Comparison of ENCODE assay signal across 26 cellular contexts in genomic region chr20:49580818-49581174, GRCh38. TPM values are rescaled to one million over a fixed set of nuclear protein-coding genes. Genes with fewer than 3 reads are reported as not detected.
DNase-seq lines count a peak whose midpoint lies in the region; ATAC-seq and TF ChIP-seq lines count a peak whose summit lies in the region.
"Had no signal": no experiment of that assay in that cellular context is flagged by ENCODE, and none has a peak within 500 bp of the region (broad histone marks: within the 10 kb centered on the region; RNA-seq: fewer than 3 reads in every experiment).

No MANE protein-coding gene starts in this region.

- H3K4me1 Mint-ChIP-seq in HFFc6 (ENCODE audit: low read depth): peaks cover 52% of the 10 kb centered on the region
- H3K4me1 Mint-ChIP-seq: memory B cell had no signal

- H3K4me3 Mint-ChIP-seq in HFFc6: no peak overlapping the region; the same call in 1 of the 2 replicates
- H3K4me3 Mint-ChIP-seq: activated CD8-positive, alpha-beta T cell treated with anti-CD3 and anti-CD28 coated beads, Interleukin-2, amount 10 ng/mL, durations not matched to agents 7 days and 5 days; activated T-cell treated with anti-CD3 and anti-CD28 coated beads, Interleukin-2, amount 50 U/mL, for 24 hours; central memory CD8-positive, alpha-beta T cell; memory B cell; naive thymus-derived CD8-positive, alpha-beta T cell had no signal

- peak overlapping the region; percentile 100 for H3K27ac ChIP-seq in SJCRH30
- peak overlapping the region; percentile 49 to 85 (median 77) for H3K27ac ChIP-seq in gastroesophageal sphincter
- peak overlapping the region; percentile 71 to 83 (median 76) for H3K27ac ChIP-seq in sigmoid colon
- H3K27ac ChIP-seq: epithelial cell of prostate, RWPE1 had no signal

- WGBS in gastroesophageal sphincter (ENCODE audit: low coverage in 1 of 2), 2 donors: 0 to 40% methylated on average over 1 of the region's 1 CpG
- WGBS in sigmoid colon, 2 donors: 24 to 50% methylated on average over 1 of the region's 1 CpG

- TF ChIP-seq CTCF in HFFc6 (IDR thresholded peaks at IDR 0.05) (no peak), gastroesophageal sphincter (IDR thresholded peaks at IDR 0.05) (no peak), sigmoid colon (IDR thresholded peaks at IDR 0.05) (no peak)

- H3K4me1 ChIP-seq in SJCRH30 (peaks cover 67% of the 10 kb centered on the region), gastroesophageal sphincter (peaks cover 0 to 65% (median 26%) of the 10 kb centered on the region in 3 donors), sigmoid colon (peaks cover 0 to 56% (median 45%) of the 10 kb centered on the region in 4 donors)
- H3K4me1 ChIP-seq: gastrocnemius medialis had no signal

- peaks cover 17% of the 10 kb centered on the region for H3K36me3 Mint-ChIP-seq in HFFc6 (ENCODE audit: low read depth)
- H3K36me3 Mint-ChIP-seq: memory B cell had no signal

- H3K9me3 Mint-ChIP-seq in HFFc6: peaks cover 15% of the 10 kb centered on the region

- intact Hi-C loops in sigmoid colon (cut with DNase I): no loop called here

- DNase-seq in HFFc6: no peak
- no peak for DNase-seq in SJCRH30
- no peak for DNase-seq in sigmoid colon
- DNase-seq in COLO668 (lab: John Stamatoyannopoulos, UW; ENCODE audit: unreplicated experiment): no peak
- DNase-seq in NCI-H1694 (lab: John Stamatoyannopoulos, UW): no peak
- no peak for DNase-seq in erythroblast (lab: John Stamatoyannopoulos, UW)
- no peak for DNase-seq in activated CD4-positive, alpha-beta T cell treated with anti-CD3 and anti-CD28 coated beads for 4 hours
- DNase-seq: activated CD8-positive, alpha-beta T cell treated with anti-CD3 and anti-CD28 coated beads, Interleukin-2, amount 10 ng/mL, durations not matched to agents 7 days and 5 days; activated naive CD4-positive, alpha-beta T cell; activated T-cell treated with anti-CD3 and anti-CD28 coated beads, Interleukin-2, amount 50 U/mL, for 24 hours; DMS53; gastrocnemius medialis; KBM-7; kidney glomerular epithelial cell; naive thymus-derived CD8-positive, alpha-beta T cell; NCI-H1436; NCI-H524; pancreas; T1000; testis had no signal

- peak overlapping the region; percentile 24; the same call in 1 of the 2 replicates for H3K27ac Mint-ChIP-seq in HFFc6
- H3K27ac Mint-ChIP-seq: activated T-cell treated with anti-CD3 and anti-CD28 coated beads, Interleukin-2, amount 50 U/mL, for 24 hours; memory B cell; naive thymus-derived CD8-positive, alpha-beta T cell had no signal

- H3K27me3 ChIP-seq in SJCRH30 (no peaks in the 10 kb centered on the region), gastroesophageal sphincter (no peaks in the 10 kb centered on the region), sigmoid colon (no peaks in the 10 kb centered on the region)
- H3K27me3 ChIP-seq: gastrocnemius medialis, pancreas, testis had no signal

- peak overlapping the region; percentile 23; the same call in 1 of the 2 replicates for H3K4me3 ChIP-seq in SJCRH30
- H3K4me3 ChIP-seq in gastroesophageal sphincter: no peak overlapping the region
- no peak overlapping the region for H3K4me3 ChIP-seq in sigmoid colon
- H3K4me3 ChIP-seq: gastrocnemius medialis, GM12878, pancreas, testis had no signal

- H3K27me3 Mint-ChIP-seq in HFFc6 (ENCODE audit: insufficient read depth): peaks cover 36% of the 10 kb centered on the region

- TF ChIP-seq EP300 in gastroesophageal sphincter (IDR thresholded peaks at IDR 0.05) (no peak), sigmoid colon (IDR thresholded peaks at IDR 0.05) (no peak)

- no peak for ATAC-seq in gastroesophageal sphincter
- ATAC-seq: activated CD8-positive, alpha-beta T cell treated with anti-CD3 and anti-CD28 coated beads, Interleukin-2, amount 10 ng/mL, durations not matched to agents 7 days and 5 days; gastrocnemius medialis; GM12878; naive thymus-derived CD8-positive, alpha-beta T cell; pancreas had no signal

- TF ChIP-seq POLR2A in gastroesophageal sphincter (IDR thresholded peaks at IDR 0.05) (no peak), sigmoid colon (IDR thresholded peaks at IDR 0.05) (no peak), erythroblast (IDR thresholded peaks at IDR 0.05; ENCODE audit: low read length) (no peak)

- H3K36me3 ChIP-seq in SJCRH30 (no peaks in the 10 kb centered on the region), gastroesophageal sphincter (no peaks in the 10 kb centered on the region), sigmoid colon (no peaks in the 10 kb centered on the region)
- H3K36me3 ChIP-seq: gastrocnemius medialis, pancreas had no signal

- H3K9me3 ChIP-seq in SJCRH30 (replicated peaks) (peaks cover 11% of the 10 kb centered on the region), gastroesophageal sphincter (peaks cover 0 to 7% (median 0%) of the 10 kb centered on the region in 3 donors), sigmoid colon (peaks cover 0 to 7% (median 0%) of the 10 kb centered on the region in 4 donors)
- H3K9me3 ChIP-seq: gastrocnemius medialis, pancreas, testis had no signal

RNA-seq across cellular contexts. Expression of gene PTGIS, which starts 12.9 kb away (rescaled TPM):
- under 1 TPM in 1 of 6 experiments, not detected in 5; 0.05 TPM for total RNA-seq in HFFc6 (2021; fragmentation: NEBNext Ultra II Directional; extraction: Animal tissue kit (Norgen Biotek cat#: 25700))
- total RNA-seq in SJCRH30 (2014; rRNA removed; shearing (Covaris generic)): 0.28 and 0.56 TPM in 2 replicates
- total RNA-seq in gastroesophageal sphincter (100 to 1,000 TPM in 3 of 4 donors, 10 to 100 TPM in 1; 75.3 to 169 (median 137) TPM), sigmoid colon (100 to 1,000 TPM in 1 of 4 donors, 10 to 100 TPM in 3; 55.3 to 241 (median 82.5) TPM)
- polyA plus RNA-seq in sigmoid colon: 10 to 100 TPM in 1 of 3 donors, 1 to 10 TPM in 1, under 1 TPM in 1; 0.46 to 12.0 (median 5.8) TPM
- total RNA-seq: naive thymus-derived CD8-positive, alpha-beta T cell had no signal
- polyA plus RNA-seq: GM12878; naive thymus-derived CD8-positive, alpha-beta T cell had no signal

Comparison
In these comparisons a context has a peak if more than half of its experiments do, and no peak if none do; other contexts are left out.
1. RNA of gene PTGIS, which starts 12.9 kb away (total RNA-seq): 75.3 to 169 TPM in gastroesophageal sphincter and 55.3 to 241 TPM in sigmoid colon; 0.28 to 0.56 TPM in SJCRH30 and 0.05 TPM in HFFc6; every median in the first group is over 10 times any median in the second.
2. Peak in every context shown above with its lines, with median percentiles within 50 percentile points of each other: H3K27ac ChIP-seq.